In the genomic region with DNA sequence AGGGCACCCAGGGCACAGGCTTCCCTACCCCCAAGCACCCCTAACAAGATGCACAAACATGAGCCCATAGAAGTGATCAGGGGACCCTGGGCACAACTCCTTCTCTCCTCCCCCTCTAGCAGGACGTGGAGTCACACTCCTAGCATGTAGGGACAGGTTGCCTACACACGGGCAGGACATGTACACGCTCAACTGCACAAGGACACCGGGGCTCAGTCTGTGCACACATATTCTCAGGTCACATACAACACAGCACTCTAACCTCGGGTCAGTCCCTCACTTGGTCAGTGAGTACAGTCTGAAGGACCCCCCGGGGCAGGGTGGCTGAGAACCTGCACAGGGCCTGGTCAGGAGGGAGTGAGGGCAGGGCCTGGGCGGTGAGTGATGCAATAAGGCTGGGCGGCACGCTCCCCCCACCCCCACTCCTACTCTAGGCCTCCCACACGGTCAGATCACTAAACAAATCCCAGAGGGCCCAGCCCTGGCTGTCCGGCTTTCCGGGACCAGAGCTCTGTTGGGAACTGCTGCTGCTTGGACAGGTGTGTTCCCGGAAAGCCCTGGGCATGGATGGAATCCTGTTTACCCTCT, we compare ENCODE assay signal across 1 cellular context.
TF ChIP-seq lines count a peak whose summit lies in the region.

No MANE protein-coding gene starts in this region.

TF ChIP-seq in HEK293, 187 proteins besides CTCF, POLR2A, EP300 and RAD21 (continued from another document):
- TF ChIP-seq, protein P1, sequence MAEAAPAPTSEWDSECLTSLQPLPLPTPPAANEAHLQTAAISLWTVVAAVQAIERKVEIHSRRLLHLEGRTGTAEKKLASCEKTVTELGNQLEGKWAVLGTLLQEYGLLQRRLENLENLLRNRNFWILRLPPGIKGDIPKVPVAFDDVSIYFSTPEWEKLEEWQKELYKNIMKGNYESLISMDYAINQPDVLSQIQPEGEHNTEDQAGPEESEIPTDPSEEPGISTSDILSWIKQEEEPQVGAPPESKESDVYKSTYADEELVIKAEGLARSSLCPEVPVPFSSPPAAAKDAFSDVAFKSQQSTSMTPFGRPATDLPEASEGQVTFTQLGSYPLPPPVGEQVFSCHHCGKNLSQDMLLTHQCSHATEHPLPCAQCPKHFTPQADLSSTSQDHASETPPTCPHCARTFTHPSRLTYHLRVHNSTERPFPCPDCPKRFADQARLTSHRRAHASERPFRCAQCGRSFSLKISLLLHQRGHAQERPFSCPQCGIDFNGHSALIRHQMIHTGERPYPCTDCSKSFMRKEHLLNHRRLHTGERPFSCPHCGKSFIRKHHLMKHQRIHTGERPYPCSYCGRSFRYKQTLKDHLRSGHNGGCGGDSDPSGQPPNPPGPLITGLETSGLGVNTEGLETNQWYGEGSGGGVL (tag by site-specific recombination; IDR thresholded peaks at IDR 0.05) = peak; percentile 25; the same call in 1 of the 2 replicates
- no peak for TF ChIP-seq ZNF221 (tag by site-specific recombination; IDR thresholded peaks at IDR 0.05; ENCODE audit: borderline replicate concordance)
- TF ChIP-seq, protein P2, sequence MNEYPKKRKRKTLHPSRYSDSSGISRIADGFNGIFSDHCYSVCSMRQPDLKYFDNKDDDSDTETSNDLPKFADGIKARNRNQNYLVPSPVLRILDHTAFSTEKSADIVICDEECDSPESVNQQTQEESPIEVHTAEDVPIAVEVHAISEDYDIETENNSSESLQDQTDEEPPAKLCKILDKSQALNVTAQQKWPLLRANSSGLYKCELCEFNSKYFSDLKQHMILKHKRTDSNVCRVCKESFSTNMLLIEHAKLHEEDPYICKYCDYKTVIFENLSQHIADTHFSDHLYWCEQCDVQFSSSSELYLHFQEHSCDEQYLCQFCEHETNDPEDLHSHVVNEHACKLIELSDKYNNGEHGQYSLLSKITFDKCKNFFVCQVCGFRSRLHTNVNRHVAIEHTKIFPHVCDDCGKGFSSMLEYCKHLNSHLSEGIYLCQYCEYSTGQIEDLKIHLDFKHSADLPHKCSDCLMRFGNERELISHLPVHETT (tag by site-specific recombination; IDR thresholded peaks at IDR 0.05) = no peak
- TF ChIP-seq ZNF16 (tag by site-specific recombination; IDR thresholded peaks at IDR 0.05; ENCODE audit: low read depth) = no peak
- TF ChIP-seq ZNF169 (tag by site-specific recombination; IDR thresholded peaks at IDR 0.05) = no peak
- no peak for TF ChIP-seq ZNF530 (tag by site-specific recombination; IDR thresholded peaks at IDR 0.05; ENCODE audit: low read depth)
- no peak for TF ChIP-seq ZNF600 (tag by site-specific recombination; IDR thresholded peaks at IDR 0.05)
- TF ChIP-seq ZNF155 (tag by site-specific recombination; IDR thresholded peaks at IDR 0.05) = no peak
- no peak for TF ChIP-seq TCF7L2 (IDR thresholded peaks at IDR 0.05; ENCODE audit: borderline replicate concordance, low read depth, low read length)
- TF ChIP-seq ZNF518A (tag by site-specific recombination; conservative IDR thresholded peaks at IDR 0.05; ENCODE audit: low read depth) = no peak
- no peak for TF ChIP-seq ZNF121 (tag by site-specific recombination; IDR thresholded peaks at IDR 0.05)
- TF ChIP-seq ZIC2 (tag by site-specific recombination; IDR thresholded peaks at IDR 0.05) = peak; percentile 16; the same call in 1 of the 2 replicates
- TF ChIP-seq, protein P3, sequence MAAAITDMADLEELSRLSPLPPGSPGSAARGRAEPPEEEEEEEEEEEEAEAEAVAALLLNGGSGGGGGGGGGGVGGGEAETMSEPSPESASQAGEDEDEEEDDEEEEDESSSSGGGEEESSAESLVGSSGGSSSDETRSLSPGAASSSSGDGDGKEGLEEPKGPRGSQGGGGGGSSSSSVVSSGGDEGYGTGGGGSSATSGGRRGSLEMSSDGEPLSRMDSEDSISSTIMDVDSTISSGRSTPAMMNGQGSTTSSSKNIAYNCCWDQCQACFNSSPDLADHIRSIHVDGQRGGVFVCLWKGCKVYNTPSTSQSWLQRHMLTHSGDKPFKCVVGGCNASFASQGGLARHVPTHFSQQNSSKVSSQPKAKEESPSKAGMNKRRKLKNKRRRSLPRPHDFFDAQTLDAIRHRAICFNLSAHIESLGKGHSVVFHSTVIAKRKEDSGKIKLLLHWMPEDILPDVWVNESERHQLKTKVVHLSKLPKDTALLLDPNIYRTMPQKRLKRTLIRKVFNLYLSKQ (tag by site-specific recombination; IDR thresholded peaks at IDR 0.05; ENCODE audit: borderline replicate concordance) = no peak
- TF ChIP-seq SCRT2 (tag by site-specific recombination; IDR thresholded peaks at IDR 0.05) = no peak
